12 cellular contexts compared by ENCODE assay signal in the genomic region with DNA sequence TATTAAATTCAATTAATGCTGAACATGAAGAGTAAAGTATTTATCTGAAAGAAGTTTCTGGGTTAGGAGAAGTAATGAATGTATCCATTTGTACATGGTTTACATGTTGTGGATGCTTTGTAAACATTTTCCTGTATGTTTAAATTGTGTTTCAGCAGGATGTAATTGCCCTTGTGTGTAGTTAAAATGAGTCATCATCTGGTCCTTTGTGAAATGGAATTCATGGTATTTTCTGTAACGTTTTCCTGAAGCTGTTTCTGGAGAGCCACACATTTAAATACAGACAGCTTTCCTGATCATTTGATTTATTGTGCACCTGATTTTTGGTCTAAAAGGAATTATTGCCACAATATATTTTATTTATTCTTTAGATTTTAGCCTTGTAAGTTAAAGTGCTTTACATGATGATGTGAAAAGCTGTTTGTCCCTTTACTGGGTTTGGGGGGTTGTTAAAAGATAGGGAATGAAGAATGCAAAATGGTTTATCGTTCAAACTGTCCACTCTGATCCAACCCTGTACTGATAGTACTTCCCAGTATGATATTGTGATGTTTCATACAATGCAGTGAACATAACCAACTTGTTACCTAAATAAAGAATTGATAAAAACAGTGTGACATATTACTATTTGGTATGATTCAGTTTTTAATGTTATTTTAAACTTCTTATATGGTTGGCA. TPM values are rescaled to one million over a fixed set of nuclear protein-coding genes. Genes with fewer than 3 reads are reported as not detected.
DNase-seq lines count a peak whose midpoint lies in the region; ATAC-seq and TF ChIP-seq lines count a peak whose summit lies in the region.
"Had no signal": no experiment of that assay in that cellular context is flagged by ENCODE, and none has a peak within 500 bp of the region (broad histone marks: within the 10 kb centered on the region; RNA-seq: fewer than 3 reads in every experiment).

No MANE protein-coding gene starts in this region.

- no peak for TF ChIP-seq RAD21 in Ishikawa (IDR thresholded peaks at IDR 0.05; ENCODE audit: low read depth)

- TF ChIP-seq POLR2A in upper lobe of left lung (IDR thresholded peaks at IDR 0.05), result no peak

- no peak overlapping the region for H3K27ac ChIP-seq in upper lobe of left lung

- H3K36me3 ChIP-seq in upper lobe of left lung, result peaks cover 0 to 13% (median under 1%) of the 10 kb centered on the region in 4 donors

- in situ Hi-C loops in T47D (cut with HindIII; ENCODE audit: low pct_unique_long_range_greater_than_20kb, low sequenced_read_pairs), result no loop called here

- TF ChIP-seq EP300 in Ishikawa (IDR thresholded peaks at IDR 0.05; ENCODE audit: borderline replicate concordance) (no peak), upper lobe of left lung (IDR thresholded peaks at IDR 0.05) (no peak)

- ATAC-seq in upper lobe of left lung (ENCODE audit: low FRiP score in 2 of 2) (no peak), HG02885 (IDR thresholded peaks at IDR 0.05; ENCODE audit: poor library complexity, unreplicated experiment) (no peak)

- DNase-seq in EH (ENCODE audit: low read depth), result peak; percentile 77
- peak; percentile 40 to 64 for DNase-seq in T47D (ENCODE audit: low read depth in 1 of 2, low spot score in 1 of 2)
- DNase-seq in lung microvascular endothelial cell (ENCODE audit: low read depth in 2 of 2), result peak; percentile 68 to 71
- no peak for DNase-seq in ecto neural progenitor cell (ENCODE audit: low spot score)
- no peak for DNase-seq in HUDEP-2 (lab: John Stamatoyannopoulos, UW; ENCODE audit: unreplicated experiment in 76 of 76)
- no peak for DNase-seq in upper lobe of left lung
- DNase-seq: activated CD4-positive, alpha-beta T cell treated with anti-CD3 and anti-CD28 coated beads, Interleukin-2, amount 50 U/mL, for 4 hours; cortex of kidney; naive B cell; NCI-H524 had no signal

- H3K9me3 ChIP-seq in upper lobe of left lung, result no peaks in the 10 kb centered on the region

- no peak overlapping the region for H3K4me3 ChIP-seq in upper lobe of left lung

- TF ChIP-seq CTCF in upper lobe of left lung (IDR thresholded peaks at IDR 0.05), result no peak

- 38 to 41% methylated on average over 2 of the region's 2 CpGs for WGBS in upper lobe of left lung, 2 donors

- no peaks in the 10 kb centered on the region for H3K27me3 ChIP-seq in upper lobe of left lung

- H3K4me1 ChIP-seq in upper lobe of left lung, result peaks cover 0 to 7% (median 2%) of the 10 kb centered on the region in 4 donors

TF ChIP-seq in Ishikawa, 13 proteins besides CTCF, POLR2A, EP300 and RAD21:
- no peak for TF ChIP-seq CEBPB (IDR thresholded peaks at IDR 0.05)
- TF ChIP-seq, protein P1, sequence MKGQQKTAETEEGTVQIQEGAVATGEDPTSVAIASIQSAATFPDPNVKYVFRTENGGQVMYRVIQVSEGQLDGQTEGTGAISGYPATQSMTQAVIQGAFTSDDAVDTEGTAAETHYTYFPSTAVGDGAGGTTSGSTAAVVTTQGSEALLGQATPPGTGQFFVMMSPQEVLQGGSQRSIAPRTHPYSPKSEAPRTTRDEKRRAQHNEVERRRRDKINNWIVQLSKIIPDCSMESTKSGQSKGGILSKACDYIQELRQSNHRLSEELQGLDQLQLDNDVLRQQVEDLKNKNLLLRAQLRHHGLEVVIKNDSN (IDR thresholded peaks at IDR 0.05), result no peak
- no peak for TF ChIP-seq ZBTB7A (IDR thresholded peaks at IDR 0.05; ENCODE audit: low read depth)
- no peak; the same call in 1 of the 2 replicates for TF ChIP-seq TCF12 (IDR thresholded peaks at IDR 0.05; ENCODE audit: low read depth)
- TF ChIP-seq TEAD4 (IDR thresholded peaks at IDR 0.05), result peak; percentile 90
- TF ChIP-seq REST (IDR thresholded peaks at IDR 0.05; ENCODE audit: low read depth), result no peak
- TF ChIP-seq FOXM1 (IDR thresholded peaks at IDR 0.05; ENCODE audit: borderline replicate concordance, low read depth), result 0 out of 2 replicates have a peak, but pooled peaks have one; percentile 53
- TF ChIP-seq NFIC (IDR thresholded peaks at IDR 0.05), result no peak
TF ChIP-seq in Ishikawa: peak in this region for 2.

RNA-seq across cellular contexts. Expression of gene SLC3A1, which starts 41.7 kb away (rescaled TPM):
- total RNA-seq in lung microvascular endothelial cell (not detected in 2 replicates), upper lobe of left lung (under 1 TPM in 3 of 6 donors, not detected in 3; 0.10 to 0.78 (median 0.20) TPM)

Comparison
In these comparisons a context has a peak if more than half of its experiments do, and no peak if none do; other contexts are left out.
1. DNase-seq: peak in EH (single experiment), T47D (2 of 2) and lung microvascular endothelial cell (2 of 2); none in ecto neural progenitor cell (single experiment), HUDEP-2 (0 of 76) and upper lobe of left lung (0 of 2).